ENCODE assay signal across 12 cellular contexts in the genomic region with DNA sequence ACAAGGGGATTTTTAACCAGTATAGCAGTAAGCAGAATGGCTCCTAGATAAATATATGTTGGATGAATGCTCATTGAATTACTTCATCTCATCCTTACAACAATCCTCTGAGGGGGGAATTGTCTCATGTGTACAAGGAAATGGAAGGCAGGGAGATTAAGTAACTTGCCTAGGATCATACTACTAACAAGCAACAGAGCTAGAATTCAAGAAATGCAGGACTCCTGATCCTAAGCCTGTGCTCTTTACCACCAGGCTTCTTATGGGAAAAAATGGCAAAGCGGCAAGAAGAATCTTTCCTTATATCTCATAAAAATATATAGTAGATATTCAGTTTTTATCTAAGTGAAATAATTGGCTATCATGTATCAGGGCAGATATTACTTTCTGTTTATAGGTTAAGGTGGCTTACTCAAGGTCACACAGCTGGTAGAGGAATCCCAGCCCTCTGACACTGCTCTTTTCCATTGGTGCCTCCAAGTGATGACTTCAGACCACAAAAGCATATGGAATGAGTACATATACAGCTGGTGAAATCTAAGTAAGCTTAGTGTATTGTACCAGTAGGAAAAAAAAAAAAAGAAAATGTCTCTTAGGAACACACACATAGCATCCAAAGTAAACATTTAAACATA. TPM values are rescaled to one million over a fixed set of nuclear protein-coding genes. Genes with fewer than 3 reads are reported as not detected.
A peak's percentile ranks its signal among the peaks of the same experiment; 100 is the strongest.
DNase-seq lines count a peak whose midpoint lies in the region; ATAC-seq and TF ChIP-seq lines count a peak whose summit lies in the region.
"Had no signal": no experiment of that assay in that cellular context is flagged by ENCODE, and none has a peak within 500 bp of the region (broad histone marks: within the 10 kb centered on the region; RNA-seq: fewer than 3 reads in every experiment).

No MANE protein-coding gene starts in this region.

- POLR2A ChIA-PET in Caco-2 (lab: Charles Lee) (no interaction called here), WTC11 (lab: Charles Lee) (no interaction called here)

- BruUV-seq in Caco-2 (replicated peaks; lab: Mats Ljungman, UMichigan): no TSS peak

- no peaks in the 10 kb centered on the region for H3K27me3 ChIP-seq in ACC112 (ENCODE audit: insufficient read depth, low read length)
- no peaks in the 10 kb centered on the region for H3K27me3 ChIP-seq in Caco-2 (replicated peaks; ENCODE audit: control insufficient read depth, insufficient read depth, low read length)

- H3K4me3 ChIP-seq in ACC112 (ENCODE audit: low read depth, low read length): 0 out of 2 replicates have a peak overlapping the region, but pooled peaks have one; percentile 23
- no peak overlapping the region for H3K4me3 ChIP-seq in Caco-2 (ENCODE audit: low read depth, low read length)
- H3K4me3 ChIP-seq in fibroblast of villous mesenchyme (ENCODE audit: low read depth, low read length): peak overlapping the region; percentile 9
- H3K4me3 ChIP-seq: HAP-1, SK-N-MC had no signal

- H3K4me3 Mint-ChIP-seq in Caco-2 (ENCODE audit: unreplicated experiment): peak overlapping the region; percentile 40
- peak overlapping the region; percentile 12 for H3K4me3 Mint-ChIP-seq in WTC11

- H3K4me1 Mint-ChIP-seq in Caco-2 (ENCODE audit: low read depth, unreplicated experiment) (no peaks in the 10 kb centered on the region), WTC11 (peaks cover 22% of the 10 kb centered on the region)

- peaks cover 42% of the 10 kb centered on the region for H3K79me2 ChIP-seq in ACC112 (ENCODE audit: control insufficient read depth, insufficient read depth, low read length, unreplicated experiment)

- ATAC-seq in WTC11: no peak
- ATAC-seq in GM21717 (IDR thresholded peaks at IDR 0.05; ENCODE audit: unreplicated experiment): no peak
- ATAC-seq in omental fat pad (ENCODE audit: low FRiP score): no peak

- TF ChIP-seq CTCF in Caco-2 (IDR thresholded peaks at IDR 0.05; ENCODE audit: insufficient read depth in 1 of 2, low read depth in 1 of 2, low read length in 1 of 2, severe bottlenecking in 1 of 2, unreplicated experiment in 1 of 2) (no peak), WTC11 (IDR thresholded peaks at IDR 0.05) (no peak), fibroblast of villous mesenchyme (IDR thresholded peaks at IDR 0.05; ENCODE audit: insufficient read depth, low read depth, low read length) (no peak), omental fat pad (IDR thresholded peaks at IDR 0.05) (no peak)

- CTCF ChIA-PET in Caco-2 (lab: Charles Lee): interaction anchor here (0.6 kb wide), 1 partner anchor 565 kb away, joined by 3 read pairs; no protein-coding TSS in a partner anchor
- CTCF ChIA-PET in WTC11 (lab: Charles Lee): no interaction called here

- DNase-seq in Caco-2 (no peak), WTC11 (ENCODE audit: low spot score) (no peak), fibroblast of villous mesenchyme (ENCODE audit: low read depth) (peak; percentile 79), NCI-H2107 treated with DMSO at 0.1 percent for 48 hours (lab: John Stamatoyannopoulos, UW; ENCODE audit: unreplicated experiment) (no peak), omental fat pad (ENCODE audit: low spot score) (no peak)
- DNase-seq in activated CD4-positive, CD25-positive, alpha-beta regulatory T cell treated with anti-CD3 and anti-CD28 coated beads, Interleukin-2, amount 50 U/mL, for 72 hours: no peak
- DNase-seq: COR-L47, NCI-H524 treated with DMSO at 0.1 percent for 48 hours had no signal

- peaks cover 17% of the 10 kb centered on the region for H3K36me3 Mint-ChIP-seq in Caco-2 (ENCODE audit: insufficient read depth, unreplicated experiment)
- H3K36me3 Mint-ChIP-seq in WTC11: peaks cover 11% of the 10 kb centered on the region

- no peak overlapping the region for H3K27ac Mint-ChIP-seq in Caco-2 (ENCODE audit: unreplicated experiment)
- H3K27ac Mint-ChIP-seq in WTC11: no peak overlapping the region

- no peaks in the 10 kb centered on the region for H3K9me3 ChIP-seq in Caco-2
- H3K9me3 ChIP-seq: HAP-1 had no signal

- H3K36me3 ChIP-seq in ACC112 (ENCODE audit: insufficient read depth, low read length): no peaks in the 10 kb centered on the region
- no peaks in the 10 kb centered on the region for H3K36me3 ChIP-seq in Caco-2 (ENCODE audit: control insufficient read depth, insufficient read depth, low read length)

- no peaks in the 10 kb centered on the region for H3K27me3 Mint-ChIP-seq in Caco-2 (ENCODE audit: insufficient read depth, unreplicated experiment)
- no peaks in the 10 kb centered on the region for H3K27me3 Mint-ChIP-seq in WTC11 (ENCODE audit: low read depth)

- H3K4me1 ChIP-seq in ACC112 (ENCODE audit: control insufficient read depth, insufficient read depth, low read length, unreplicated experiment) (no peaks in the 10 kb centered on the region), Caco-2 (peaks cover 4% of the 10 kb centered on the region; the same call in 1 of the 2 replicates)

- intact Hi-C loops in Caco-2 (cut with micrococcal nuclease; ENCODE audit: unreplicated experiment): loop anchor here (2.0 to 10.0 kb wide), 2 partner anchors 86 to 318 kb away; partner anchors contain the start of gene PGRMC2

- no peak overlapping the region for H3K27ac ChIP-seq in ACC112 (ENCODE audit: low read depth, low read length)
- H3K27ac ChIP-seq: SK-N-MC had no signal

- no peak overlapping the region for H2AFZ ChIP-seq in ACC112 (ENCODE audit: low read length, unreplicated experiment)

- H3K9me3 Mint-ChIP-seq in Caco-2 (ENCODE audit: unreplicated experiment) (no peaks in the 10 kb centered on the region), WTC11 (no peaks in the 10 kb centered on the region)

TF ChIP-seq in WTC11, 78 proteins besides CTCF, POLR2A, EP300 and RAD21 (continues in another document):
- TF ChIP-seq, protein P1, sequence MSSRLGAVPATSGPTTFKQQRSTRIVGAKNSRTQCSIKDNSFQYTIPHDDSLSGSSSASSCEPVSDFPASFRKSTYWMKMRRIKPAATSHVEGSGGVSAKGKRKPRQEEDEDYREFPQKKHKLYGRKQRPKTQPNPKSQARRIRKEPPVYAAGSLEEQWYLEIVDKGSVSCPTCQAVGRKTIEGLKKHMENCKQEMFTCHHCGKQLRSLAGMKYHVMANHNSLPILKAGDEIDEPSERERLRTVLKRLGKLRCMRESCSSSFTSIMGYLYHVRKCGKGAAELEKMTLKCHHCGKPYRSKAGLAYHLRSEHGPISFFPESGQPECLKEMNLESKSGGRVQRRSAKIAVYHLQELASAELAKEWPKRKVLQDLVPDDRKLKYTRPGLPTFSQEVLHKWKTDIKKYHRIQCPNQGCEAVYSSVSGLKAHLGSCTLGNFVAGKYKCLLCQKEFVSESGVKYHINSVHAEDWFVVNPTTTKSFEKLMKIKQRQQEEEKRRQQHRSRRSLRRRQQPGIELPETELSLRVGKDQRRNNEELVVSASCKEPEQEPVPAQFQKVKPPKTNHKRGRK (CRISPR knock-in tag; IDR thresholded peaks at IDR 0.05; ENCODE audit: borderline replicate concordance): no peak
- TF ChIP-seq GABPB1 (CRISPR knock-in tag; IDR thresholded peaks at IDR 0.05): no peak
- TF ChIP-seq EMX1 (CRISPR knock-in tag; IDR thresholded peaks at IDR 0.05): no peak
- TF ChIP-seq ATF1 (CRISPR knock-in tag; IDR thresholded peaks at IDR 0.05): no peak
- TF ChIP-seq, protein P2, sequence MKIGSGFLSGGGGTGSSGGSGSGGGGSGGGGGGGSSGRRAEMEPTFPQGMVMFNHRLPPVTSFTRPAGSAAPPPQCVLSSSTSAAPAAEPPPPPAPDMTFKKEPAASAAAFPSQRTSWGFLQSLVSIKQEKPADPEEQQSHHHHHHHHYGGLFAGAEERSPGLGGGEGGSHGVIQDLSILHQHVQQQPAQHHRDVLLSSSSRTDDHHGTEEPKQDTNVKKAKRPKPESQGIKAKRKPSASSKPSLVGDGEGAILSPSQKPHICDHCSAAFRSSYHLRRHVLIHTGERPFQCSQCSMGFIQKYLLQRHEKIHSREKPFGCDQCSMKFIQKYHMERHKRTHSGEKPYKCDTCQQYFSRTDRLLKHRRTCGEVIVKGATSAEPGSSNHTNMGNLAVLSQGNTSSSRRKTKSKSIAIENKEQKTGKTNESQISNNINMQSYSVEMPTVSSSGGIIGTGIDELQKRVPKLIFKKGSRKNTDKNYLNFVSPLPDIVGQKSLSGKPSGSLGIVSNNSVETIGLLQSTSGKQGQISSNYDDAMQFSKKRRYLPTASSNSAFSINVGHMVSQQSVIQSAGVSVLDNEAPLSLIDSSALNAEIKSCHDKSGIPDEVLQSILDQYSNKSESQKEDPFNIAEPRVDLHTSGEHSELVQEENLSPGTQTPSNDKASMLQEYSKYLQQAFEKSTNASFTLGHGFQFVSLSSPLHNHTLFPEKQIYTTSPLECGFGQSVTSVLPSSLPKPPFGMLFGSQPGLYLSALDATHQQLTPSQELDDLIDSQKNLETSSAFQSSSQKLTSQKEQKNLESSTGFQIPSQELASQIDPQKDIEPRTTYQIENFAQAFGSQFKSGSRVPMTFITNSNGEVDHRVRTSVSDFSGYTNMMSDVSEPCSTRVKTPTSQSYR (CRISPR knock-in tag; IDR thresholded peaks at IDR 0.05): no peak
- TF ChIP-seq ATF6 (CRISPR knock-in tag; IDR thresholded peaks at IDR 0.05): no peak
- TF ChIP-seq ZBTB21 (CRISPR knock-in tag; IDR thresholded peaks at IDR 0.05; ENCODE audit: borderline replicate concordance): no peak
- TF ChIP-seq, protein P3, sequence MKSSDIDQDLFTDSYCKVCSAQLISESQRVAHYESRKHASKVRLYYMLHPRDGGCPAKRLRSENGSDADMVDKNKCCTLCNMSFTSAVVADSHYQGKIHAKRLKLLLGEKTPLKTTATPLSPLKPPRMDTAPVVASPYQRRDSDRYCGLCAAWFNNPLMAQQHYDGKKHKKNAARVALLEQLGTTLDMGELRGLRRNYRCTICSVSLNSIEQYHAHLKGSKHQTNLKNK (CRISPR knock-in tag; IDR thresholded peaks at IDR 0.05): no peak

RNA-seq across cellular contexts. Expression of gene ABHD18, which starts 2.1 kb away (rescaled TPM):
- total RNA-seq in Caco-2 (2022) (14.9 and 15.1 TPM in 2 replicates), WTC11 (2021) (15.9 to 17.8 TPM (median 16.5 TPM) in 3 replicates), fibroblast of villous mesenchyme (5.5 and 8.6 TPM in 2 replicates), omental fat pad (10 to 100 TPM in 2 of 4 donors, 1 to 10 TPM in 2; 6.9 to 14.7 (median 10.3) TPM)

RNA-seq across cellular contexts. Expression of gene MFSD8, which starts 2.3 kb away (rescaled TPM):
- total RNA-seq in Caco-2 (2022) (24.3 and 27.9 TPM in 2 replicates), WTC11 (2021) (13.4 to 17.6 TPM (median 15.0 TPM) in 3 replicates), fibroblast of villous mesenchyme (21.6 and 28.1 TPM in 2 replicates), omental fat pad (10 to 100 TPM; 11.5 to 32.5 (median 18.3) TPM)
